Comparison of ENCODE assay signal across 13 cellular contexts in the genomic region with DNA sequence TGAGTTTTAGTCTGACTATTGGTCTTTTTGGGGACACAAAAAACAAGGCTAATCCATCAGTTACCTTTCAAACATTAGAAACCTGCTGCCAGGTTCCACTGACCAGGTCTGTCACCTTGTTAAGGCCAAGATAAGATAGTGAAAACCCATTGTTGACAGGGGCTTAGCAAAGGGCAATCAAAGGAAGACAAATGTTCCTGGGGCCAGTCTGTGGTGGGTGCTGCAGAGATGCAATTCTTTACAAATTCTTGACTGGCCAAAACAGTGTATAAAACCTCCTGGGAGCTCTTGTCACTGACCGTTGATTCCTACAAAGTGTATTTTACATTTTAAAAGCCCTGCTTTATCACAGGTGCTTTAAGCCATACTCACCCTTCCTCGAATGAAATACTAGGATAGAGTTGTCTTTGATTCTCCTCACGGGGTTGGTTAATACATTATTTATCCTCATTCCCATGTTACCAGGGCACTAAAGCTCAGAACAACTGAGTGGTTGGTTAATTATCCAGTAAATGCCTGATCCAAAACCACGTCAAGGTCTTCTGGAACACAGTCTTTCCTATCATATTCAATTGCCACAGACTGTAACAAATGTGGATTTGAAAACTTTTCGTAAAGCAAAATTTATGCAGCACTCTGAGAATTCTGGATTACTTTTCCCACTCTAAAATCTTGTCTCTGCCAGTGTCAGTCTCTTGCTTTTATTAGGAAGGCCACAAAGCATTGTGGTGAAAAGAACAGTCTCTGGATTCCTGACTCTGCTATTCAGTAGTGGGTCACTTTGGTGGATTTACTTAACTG.
"Had no signal": no experiment of that assay in that cellular context is flagged by ENCODE, and none has a peak within 500 bp of the region (broad histone marks: within the 10 kb centered on the region; RNA-seq: fewer than 3 reads in every experiment).

No MANE protein-coding gene starts in this region.

- H3K27ac Mint-ChIP-seq: activated CD4-positive, alpha-beta T cell treated with anti-CD3 and anti-CD28 coated beads, Interleukin-2, amount 10 ng/mL, durations not matched to agents 7 days and 5 days; activated naive CD8-positive, alpha-beta T cell treated with anti-CD3 and anti-CD28 coated beads, Interleukin-2, amount 10 ng/mL, durations not matched to agents 7 days and 5 days had no signal

- DNase-seq: activated CD4-positive, alpha-beta T cell treated with anti-CD3 and anti-CD28 coated beads, Interleukin-2, amount 10 ng/mL, durations not matched to agents 7 days and 5 days; activated CD8-positive, alpha-beta memory T cell treated with anti-CD3 and anti-CD28 coated beads for 24 hours; activated naive CD8-positive, alpha-beta T cell treated with anti-CD3 and anti-CD28 coated beads, Interleukin-2, amount 10 ng/mL, durations not matched to agents 7 days and 5 days; anterior cingulate cortex; cerebellar nuclear complex; effector memory CD4-positive, alpha-beta T cell; gastrocnemius medialis; stimulated activated CD4-positive, alpha-beta T cell treated with anti-CD3 and anti-CD28 coated beads, Interleukin-4, amount 100 ng/mL, for 24 hours; stimulated activated naive CD4-positive, alpha-beta T cell; uterus had no signal

- H3K36me3 ChIP-seq: gastrocnemius medialis, uterus had no signal

- H3K9me3 Mint-ChIP-seq: activated CD4-positive, alpha-beta T cell treated with anti-CD3 and anti-CD28 coated beads, Interleukin-2, amount 10 ng/mL, durations not matched to agents 7 days and 5 days had no signal

- H3K9me3 ChIP-seq: gastrocnemius medialis, tibial nerve, uterus had no signal

- ATAC-seq: gastrocnemius medialis had no signal

- H3K4me3 Mint-ChIP-seq: activated CD4-positive, alpha-beta T cell treated with anti-CD3 and anti-CD28 coated beads, Interleukin-2, amount 10 ng/mL, durations not matched to agents 7 days and 5 days; activated naive CD8-positive, alpha-beta T cell treated with anti-CD3 and anti-CD28 coated beads, Interleukin-2, amount 10 ng/mL, durations not matched to agents 7 days and 5 days had no signal

- H3K4me1 ChIP-seq: parathyroid adenoma, uterus had no signal

- H3K27me3 ChIP-seq: gastrocnemius medialis, tibial nerve, uterus had no signal

- H3K4me3 ChIP-seq: gastrocnemius medialis, skin epidermis, tibial nerve, uterus had no signal

- H3K9ac ChIP-seq: parathyroid adenoma had no signal

- H3K27me3 Mint-ChIP-seq: activated CD4-positive, alpha-beta T cell treated with anti-CD3 and anti-CD28 coated beads, Interleukin-2, amount 10 ng/mL, durations not matched to agents 7 days and 5 days; activated naive CD8-positive, alpha-beta T cell treated with anti-CD3 and anti-CD28 coated beads, Interleukin-2, amount 10 ng/mL, durations not matched to agents 7 days and 5 days had no signal

- H3K27ac ChIP-seq: gastrocnemius medialis, parathyroid adenoma, skin epidermis, tibial nerve, uterus had no signal
